Comparison of ENCODE assay signal across 14 cellular contexts in the genomic region with DNA sequence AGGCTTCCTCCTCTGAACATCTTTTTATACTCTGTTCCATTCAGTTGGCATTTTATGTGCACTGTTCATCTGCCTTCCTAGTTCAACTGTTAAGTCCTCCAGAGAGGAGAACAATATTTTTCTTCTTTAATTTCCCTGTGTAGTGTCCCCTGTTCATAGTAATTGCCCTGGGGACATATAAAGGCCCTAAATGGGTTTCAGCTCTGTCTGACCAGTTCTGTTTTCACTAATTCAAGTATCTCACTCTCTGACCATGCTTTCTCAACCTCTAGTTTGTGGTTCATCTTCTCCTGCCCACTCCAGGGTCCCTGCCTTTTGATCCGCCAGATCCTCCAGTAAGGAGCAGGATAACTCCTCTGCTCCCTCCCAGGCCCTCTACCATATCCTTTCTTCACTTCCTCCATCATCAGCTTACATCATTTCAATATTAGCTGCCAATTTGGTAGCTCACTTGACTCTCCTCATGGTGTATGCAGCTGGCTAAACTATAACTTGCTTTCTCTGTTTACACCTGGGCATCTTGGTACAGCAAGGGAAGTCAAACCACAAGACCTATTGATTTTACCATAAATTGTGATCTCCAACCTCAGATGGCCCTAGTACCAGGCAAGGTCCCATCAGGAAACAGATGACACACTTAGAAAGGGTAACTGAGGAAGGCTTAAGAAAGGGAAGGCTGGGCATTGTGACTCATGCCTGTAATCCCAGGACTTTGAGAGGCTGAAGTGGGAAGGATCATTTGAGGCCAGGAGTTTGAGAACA. TPM values are rescaled to one million over a fixed set of nuclear protein-coding genes. Genes with fewer than 3 reads are reported as not detected.
DNase-seq lines count a peak whose midpoint lies in the region; ATAC-seq and TF ChIP-seq lines count a peak whose summit lies in the region.
"Had no signal": no experiment of that assay in that cellular context is flagged by ENCODE, and none has a peak within 500 bp of the region (broad histone marks: within the 10 kb centered on the region; RNA-seq: fewer than 3 reads in every experiment).

No MANE protein-coding gene starts in this region.

- H3K4me1 Mint-ChIP-seq in activated T-helper 1 cell treated with anti-CD3 and anti-CD28 coated beads, Interleukin-12 subunit alpha, Interleukin-12 subunit beta, Interleukin-2, Interleukin-4 antibody, amounts not matched to agents 30 ng/mL and 10 ng/mL and 1 ng/mL, durations not matched to agents 14 hours and 24 hours and 36 hours (ENCODE audit: low read depth), result peaks cover 48% of the 10 kb centered on the region
- H3K4me1 Mint-ChIP-seq: GM23338 had no signal

- no peaks in the 10 kb centered on the region for H3K9me3 Mint-ChIP-seq in activated T-helper 1 cell treated with anti-CD3 and anti-CD28 coated beads, Interleukin-12 subunit alpha, Interleukin-12 subunit beta, Interleukin-2, Interleukin-4 antibody, amounts not matched to agents 30 ng/mL and 10 ng/mL and 1 ng/mL, durations not matched to agents 14 hours and 24 hours and 36 hours
- H3K9me3 Mint-ChIP-seq: GM23338 had no signal

- intact Hi-C loops in activated T-helper 1 cell treated with anti-CD3 and anti-CD28 coated beads, Interleukin-12 subunit alpha, Interleukin-12 subunit beta, Interleukin-2, Interleukin-4 antibody, amounts not matched to agents 30 ng/mL and 10 ng/mL and 1 ng/mL, durations not matched to agents 14 hours and 24 hours and 36 hours (cut with micrococcal nuclease), result loop anchor here (5.0 to 10.0 kb wide), 4 partner anchors 727 to 1837 kb away; a partner anchor contains a TSS

- TF ChIP-seq POLR2A in gastroesophageal sphincter (IDR thresholded peaks at IDR 0.05), result no peak

- H3K36me3 ChIP-seq in gastroesophageal sphincter, result no peaks in the 10 kb centered on the region
- H3K36me3 ChIP-seq: thoracic aorta had no signal

- no peaks in the 10 kb centered on the region for H3K4me1 ChIP-seq in gastroesophageal sphincter

- H3K27ac Mint-ChIP-seq in activated T-helper 1 cell treated with anti-CD3 and anti-CD28 coated beads, Interleukin-12 subunit alpha, Interleukin-12 subunit beta, Interleukin-2, Interleukin-4 antibody, amounts not matched to agents 30 ng/mL and 10 ng/mL and 1 ng/mL, durations not matched to agents 14 hours and 24 hours and 36 hours, result peak overlapping the region; percentile 42
- H3K27ac Mint-ChIP-seq: GM23338 had no signal

- 82 to 89% methylated on average over 1 of the region's 1 CpG for WGBS in gastroesophageal sphincter (ENCODE audit: low coverage in 1 of 2), 2 donors

- H3K27me3 ChIP-seq in gastroesophageal sphincter, result no peaks in the 10 kb centered on the region

- H3K4me3 Mint-ChIP-seq in activated T-helper 1 cell treated with anti-CD3 and anti-CD28 coated beads, Interleukin-12 subunit alpha, Interleukin-12 subunit beta, Interleukin-2, Interleukin-4 antibody, amounts not matched to agents 30 ng/mL and 10 ng/mL and 1 ng/mL, durations not matched to agents 14 hours and 24 hours and 36 hours, result no peak overlapping the region
- H3K4me3 Mint-ChIP-seq: GM23338 had no signal

- no peak overlapping the region for H3K4me3 ChIP-seq in gastroesophageal sphincter
- H3K4me3 ChIP-seq: GM23338, K562, thoracic aorta had no signal

- H3K27ac ChIP-seq in gastroesophageal sphincter, result no peak overlapping the region
- H3K27ac ChIP-seq: thoracic aorta had no signal

- no peaks in the 10 kb centered on the region for H3K9me3 ChIP-seq in gastroesophageal sphincter
- H3K9me3 ChIP-seq: thoracic aorta had no signal

- no peak for DNase-seq in activated T-helper 1 cell treated with anti-CD3 and anti-CD28 coated beads, Interleukin-12 subunit alpha, Interleukin-12 subunit beta, Interleukin-2, Interleukin-4 antibody, amounts not matched to agents 30 ng/mL and 10 ng/mL and 1 ng/mL, durations not matched to agents 14 hours and 24 hours and 36 hours (ENCODE audit: low spot score)
- DNase-seq in AG08395 (ENCODE audit: low spot score) (no peak), germinal center (ENCODE audit: low spot score) (no peak)
- DNase-seq: NCI-H345; nucleus accumbens; SHP77; stimulated activated CD4-positive, alpha-beta T cell treated with anti-CD3 and anti-CD28 coated beads, Interleukin-2, amount 100 ng/mL, for 48 hours had no signal

- peaks cover 8% of the 10 kb centered on the region for H3K36me3 Mint-ChIP-seq in activated T-helper 1 cell treated with anti-CD3 and anti-CD28 coated beads, Interleukin-12 subunit alpha, Interleukin-12 subunit beta, Interleukin-2, Interleukin-4 antibody, amounts not matched to agents 30 ng/mL and 10 ng/mL and 1 ng/mL, durations not matched to agents 14 hours and 24 hours and 36 hours (ENCODE audit: low read depth)

- peaks cover 1% of the 10 kb centered on the region for H3K27me3 Mint-ChIP-seq in activated T-helper 1 cell treated with anti-CD3 and anti-CD28 coated beads, Interleukin-12 subunit alpha, Interleukin-12 subunit beta, Interleukin-2, Interleukin-4 antibody, amounts not matched to agents 30 ng/mL and 10 ng/mL and 1 ng/mL, durations not matched to agents 14 hours and 24 hours and 36 hours (ENCODE audit: insufficient read depth)

- ATAC-seq in GM18520 (IDR thresholded peaks at IDR 0.05; ENCODE audit: unreplicated experiment), result peak; percentile 34
- peak; percentile 47 for ATAC-seq in GM19452 (IDR thresholded peaks at IDR 0.05; ENCODE audit: unreplicated experiment)
- peak; percentile 41 for ATAC-seq in HG02970 (IDR thresholded peaks at IDR 0.05; ENCODE audit: low FRiP score, unreplicated experiment)
- no peak for ATAC-seq in gastroesophageal sphincter
- ATAC-seq: GM23338, K562 had no signal

- no peak for TF ChIP-seq EP300 in gastroesophageal sphincter (IDR thresholded peaks at IDR 0.05)

- no peak for TF ChIP-seq CTCF in gastroesophageal sphincter (IDR thresholded peaks at IDR 0.05)

RNA-seq across cellular contexts. Expression of a gene that starts 17.7 kb away (rescaled TPM):
- total RNA-seq in activated T-helper 1 cell treated with anti-CD3 and anti-CD28 coated beads, Interleukin-12 subunit alpha, Interleukin-12 subunit beta, Interleukin-2, Interleukin-4 antibody, amounts not matched to agents 30 ng/mL and 10 ng/mL and 1 ng/mL, durations not matched to agents 14 hours and 24 hours and 36 hours, result 0.18 TPM in 1 of 2 replicates, not detected in the other
- total RNA-seq in gastroesophageal sphincter, result not detected
- total RNA-seq: GM23338, K562, thoracic aorta had no signal
